ENCODE assay signal across 17 cellular contexts in the genomic region with DNA sequence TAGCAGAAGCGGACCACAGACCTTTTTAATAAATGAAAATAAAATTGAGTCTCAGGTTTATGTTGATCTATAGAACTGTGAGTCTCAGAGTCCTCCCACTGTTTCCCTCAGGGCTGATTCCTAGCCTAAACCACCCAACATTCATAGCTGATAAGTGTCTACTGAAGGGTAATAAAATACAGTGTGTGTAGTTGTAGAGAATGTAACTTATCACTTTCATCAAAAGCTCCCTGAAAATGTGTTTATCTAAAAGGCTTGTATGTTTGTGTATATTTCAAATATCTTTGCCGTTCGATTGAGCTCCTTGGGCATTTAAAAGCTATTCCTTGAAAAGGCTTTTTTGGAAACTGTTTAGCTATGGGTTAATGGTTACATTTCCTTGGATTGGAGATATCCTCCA.
DNase-seq lines count a peak whose midpoint lies in the region; ATAC-seq and TF ChIP-seq lines count a peak whose summit lies in the region.
"Had no signal": no experiment of that assay in that cellular context is flagged by ENCODE, and none has a peak within 500 bp of the region (broad histone marks: within the 10 kb centered on the region; RNA-seq: fewer than 3 reads in every experiment).

No MANE protein-coding gene starts in this region.

- peaks cover 18% of the 10 kb centered on the region for H3F3A ChIP-seq in smooth muscle cell (ENCODE audit: low read depth)

- CTCF ChIA-PET in Caco-2 (lab: Charles Lee) = interaction anchor here (0.5 kb wide), 1 partner anchor 400 kb away, joined by 3 read pairs; no protein-coding TSS in a partner anchor
- CTCF ChIA-PET in HEK293 (lab: Yijun Ruan, JAX) = interaction anchor here (0.6 to 0.9 kb wide), 5 partner anchors 24 to 805 kb away, joined by 3 to 5 read pairs (median 3); no protein-coding TSS in a partner anchor

- no peak overlapping the region for H3K4me3 Mint-ChIP-seq in Caco-2 (ENCODE audit: unreplicated experiment)
- H3K4me3 Mint-ChIP-seq: B cell; CD8-positive, alpha-beta memory T cell; IgD-negative memory B cell had no signal

- no peak for ATAC-seq in GM18861 (IDR thresholded peaks at IDR 0.05; ENCODE audit: unreplicated experiment)
- ATAC-seq: GM12878 had no signal

- H3K4me3 ChIP-seq in Caco-2 (ENCODE audit: low read depth, low read length) (no peak overlapping the region), HEK293 (ENCODE audit: low read depth, low read length) (no peak overlapping the region), fibroblast of villous mesenchyme (ENCODE audit: low read depth, low read length) (no peak overlapping the region), smooth muscle cell (no peak overlapping the region)
- H3K4me3 ChIP-seq: BLaER1 treated with 17β-estradiol and CSF1 and Interleukin-3, amounts not matched to agents 10 nM and 100 nM; GM12878; GM23248 had no signal

- no peaks in the 10 kb centered on the region for H3K79me2 ChIP-seq in smooth muscle cell (ENCODE audit: low read depth)

- TF ChIP-seq CTCF in Caco-2 (IDR thresholded peaks at IDR 0.05; ENCODE audit: insufficient read depth in 1 of 2, low read depth in 1 of 2, low read length in 1 of 2, severe bottlenecking in 1 of 2, unreplicated experiment in 1 of 2) = no peak
- no peak for TF ChIP-seq CTCF in HEK293 (tag by site-specific recombination; IDR thresholded peaks at IDR 0.05)
- no peak for TF ChIP-seq CTCF in fibroblast of villous mesenchyme (IDR thresholded peaks at IDR 0.05; ENCODE audit: insufficient read depth, low read depth, low read length)
- no peak for TF ChIP-seq CTCF in smooth muscle cell (IDR thresholded peaks at IDR 0.05; ENCODE audit: borderline replicate concordance, insufficient read depth, poor library complexity, severe bottlenecking)

- H3K36me3 Mint-ChIP-seq in Caco-2 (ENCODE audit: insufficient read depth, unreplicated experiment) = peaks cover 4% of the 10 kb centered on the region
- H3K36me3 Mint-ChIP-seq: CD8-positive, alpha-beta memory T cell; IgD-negative memory B cell had no signal

- peaks cover 34% of the 10 kb centered on the region for H3K4me1 Mint-ChIP-seq in Caco-2 (ENCODE audit: low read depth, unreplicated experiment)
- H3K4me1 Mint-ChIP-seq: B cell; CD8-positive, alpha-beta memory T cell; IgD-negative memory B cell had no signal

- intact Hi-C loops in Caco-2 (cut with micrococcal nuclease; ENCODE audit: unreplicated experiment) = no loop called here

- no peak overlapping the region for H2AFZ ChIP-seq in smooth muscle cell (ENCODE audit: low read depth)
- H2AFZ ChIP-seq: GM23248 had no signal

- H3K4me1 ChIP-seq in Caco-2 (peaks cover 48% of the 10 kb centered on the region), HEK293 (ENCODE audit: control insufficient read depth, insufficient read depth, low read length) (peaks cover 18% of the 10 kb centered on the region), smooth muscle cell (ENCODE audit: low read depth) (no peaks in the 10 kb centered on the region)
- H3K4me1 ChIP-seq: BLaER1 treated with 17β-estradiol and CSF1 and Interleukin-3, amounts not matched to agents 10 nM and 100 nM had no signal

- peak overlapping the region; percentile 79 for H3K27ac Mint-ChIP-seq in Caco-2 (ENCODE audit: unreplicated experiment)
- H3K27ac Mint-ChIP-seq: B cell; CD8-positive, alpha-beta memory T cell; IgD-negative memory B cell had no signal

- H3K9me3 ChIP-seq in Caco-2 (no peaks in the 10 kb centered on the region), HEK293 (ENCODE audit: control insufficient read depth, insufficient read depth, low read depth, low read length) (no peaks in the 10 kb centered on the region), smooth muscle cell (replicated peaks; ENCODE audit: low read depth) (no peaks in the 10 kb centered on the region)
- H3K9me3 ChIP-seq: BLaER1 treated with 17β-estradiol and CSF1 and Interleukin-3, amounts not matched to agents 10 nM and 100 nM had no signal

- H3K27me3 ChIP-seq in Caco-2 (replicated peaks; ENCODE audit: control insufficient read depth, insufficient read depth, low read length) (no peaks in the 10 kb centered on the region), smooth muscle cell (ENCODE audit: low read depth) (no peaks in the 10 kb centered on the region)
- H3K27me3 ChIP-seq: BLaER1 treated with 17β-estradiol and CSF1 and Interleukin-3, amounts not matched to agents 10 nM and 100 nM had no signal

- H3K27me3 Mint-ChIP-seq in Caco-2 (ENCODE audit: insufficient read depth, unreplicated experiment) = no peaks in the 10 kb centered on the region
- H3K27me3 Mint-ChIP-seq: B cell; CD8-positive, alpha-beta memory T cell; IgD-negative memory B cell had no signal

- no peaks in the 10 kb centered on the region for H4K20me1 ChIP-seq in smooth muscle cell (ENCODE audit: low read depth)
- H4K20me1 ChIP-seq: BLaER1 treated with 17β-estradiol and CSF1 and Interleukin-3, amounts not matched to agents 10 nM and 100 nM had no signal

- H3K27ac ChIP-seq in HEK293 (ENCODE audit: extremely low read depth, low read depth, low read length) (no peak overlapping the region), smooth muscle cell (ENCODE audit: low read depth) (peak overlapping the region; percentile 11)
- H3K27ac ChIP-seq: BLaER1 treated with 17β-estradiol and CSF1 and Interleukin-3, amounts not matched to agents 10 nM and 100 nM; GM23248 had no signal

- no peak overlapping the region for H3K9ac ChIP-seq in smooth muscle cell (ENCODE audit: low read depth)
- H3K9ac ChIP-seq: BLaER1 treated with 17β-estradiol and CSF1 and Interleukin-3, amounts not matched to agents 10 nM and 100 nM; GM23248 had no signal

- H3K36me3 ChIP-seq in Caco-2 (ENCODE audit: control insufficient read depth, insufficient read depth, low read length) (no peaks in the 10 kb centered on the region), HEK293 (ENCODE audit: control insufficient read depth in 2 of 2, insufficient read depth in 1 of 2, low read length in 2 of 2) (no peaks in the 10 kb centered on the region), smooth muscle cell (ENCODE audit: low read depth) (no peaks in the 10 kb centered on the region)
- H3K36me3 ChIP-seq: BLaER1 treated with 17β-estradiol and CSF1 and Interleukin-3, amounts not matched to agents 10 nM and 100 nM had no signal

- DNase-seq in Caco-2 (peak in 1 of 2 experiments; percentile 31), fibroblast of villous mesenchyme (ENCODE audit: low read depth) (peak; percentile 82), smooth muscle cell (lab: John Stamatoyannopoulos, UW; ENCODE audit: unreplicated experiment) (no peak), anterior cingulate cortex (lab: John Stamatoyannopoulos, UW) (no peak), DMS153 treated with DMSO at 0.1 percent for 48 hours (lab: John Stamatoyannopoulos, UW; ENCODE audit: unreplicated experiment) (no peak)
- DNase-seq: CD8-positive, alpha-beta memory T cell; COR-L47; DMS79; GM23248; HCEC 1CT; KBM-7 had no signal

- POLR2A ChIA-PET in Caco-2 (lab: Charles Lee) (no interaction called here), HEK293 (lab: Yijun Ruan, JAX) (interaction anchor here (1.8 kb wide), 1 partner anchor 741 kb away, joined by 7 read pairs; a partner anchor contains a TSS)

- WGBS in smooth muscle cell (ENCODE audit: low lambda C conversion rate) = 34% methylated on average over 3 of the region's 3 CpGs

- no TSS peak for BruUV-seq in Caco-2 (replicated peaks; lab: Mats Ljungman, UMichigan)

- peaks cover 9% of the 10 kb centered on the region for H3K9me3 Mint-ChIP-seq in Caco-2 (ENCODE audit: unreplicated experiment)

- H3K4me2 ChIP-seq in smooth muscle cell = peak overlapping the region; percentile 3
- H3K4me2 ChIP-seq: BLaER1 treated with 17β-estradiol and CSF1 and Interleukin-3, amounts not matched to agents 10 nM and 100 nM had no signal

TF ChIP-seq in HEK293, 187 proteins besides CTCF, POLR2A, EP300 and RAD21 (continues in another document):
- no peak for TF ChIP-seq GLIS1 (tag by site-specific recombination; IDR thresholded peaks at IDR 0.05)
- peak; percentile 87 for TF ChIP-seq FEZF1 (tag by site-specific recombination; IDR thresholded peaks at IDR 0.05)
- no peak for TF ChIP-seq ZNF544 (tag by site-specific recombination; IDR thresholded peaks at IDR 0.05)
- no peak for TF ChIP-seq ZBTB1 (tag by site-specific recombination; IDR thresholded peaks at IDR 0.05)
- TF ChIP-seq ZNF239 (tag by site-specific recombination; IDR thresholded peaks at IDR 0.05) = no peak
- TF ChIP-seq, protein P1, sequence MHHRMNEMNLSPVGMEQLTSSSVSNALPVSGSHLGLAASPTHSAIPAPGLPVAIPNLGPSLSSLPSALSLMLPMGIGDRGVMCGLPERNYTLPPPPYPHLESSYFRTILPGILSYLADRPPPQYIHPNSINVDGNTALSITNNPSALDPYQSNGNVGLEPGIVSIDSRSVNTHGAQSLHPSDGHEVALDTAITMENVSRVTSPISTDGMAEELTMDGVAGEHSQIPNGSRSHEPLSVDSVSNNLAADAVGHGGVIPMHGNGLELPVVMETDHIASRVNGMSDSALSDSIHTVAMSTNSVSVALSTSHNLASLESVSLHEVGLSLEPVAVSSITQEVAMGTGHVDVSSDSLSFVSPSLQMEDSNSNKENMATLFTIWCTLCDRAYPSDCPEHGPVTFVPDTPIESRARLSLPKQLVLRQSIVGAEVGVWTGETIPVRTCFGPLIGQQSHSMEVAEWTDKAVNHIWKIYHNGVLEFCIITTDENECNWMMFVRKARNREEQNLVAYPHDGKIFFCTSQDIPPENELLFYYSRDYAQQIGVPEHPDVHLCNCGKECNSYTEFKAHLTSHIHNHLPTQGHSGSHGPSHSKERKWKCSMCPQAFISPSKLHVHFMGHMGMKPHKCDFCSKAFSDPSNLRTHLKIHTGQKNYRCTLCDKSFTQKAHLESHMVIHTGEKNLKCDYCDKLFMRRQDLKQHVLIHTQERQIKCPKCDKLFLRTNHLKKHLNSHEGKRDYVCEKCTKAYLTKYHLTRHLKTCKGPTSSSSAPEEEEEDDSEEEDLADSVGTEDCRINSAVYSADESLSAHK (tag by site-specific recombination; IDR thresholded peaks at IDR 0.05) = peak; percentile 44; the same call in 1 of the 2 replicates
- peak; percentile 31; the same call in 1 of the 2 replicates for TF ChIP-seq ZBTB8A (tag by site-specific recombination; IDR thresholded peaks at IDR 0.05)
- no peak for TF ChIP-seq ZNF366 (tag by site-specific recombination; conservative IDR thresholded peaks at IDR 0.05)
- TF ChIP-seq ZNF843 (tag by site-specific recombination; IDR thresholded peaks at IDR 0.05) = peak; percentile 67; the same call in 1 of the 2 replicates
